In the genomic region with DNA sequence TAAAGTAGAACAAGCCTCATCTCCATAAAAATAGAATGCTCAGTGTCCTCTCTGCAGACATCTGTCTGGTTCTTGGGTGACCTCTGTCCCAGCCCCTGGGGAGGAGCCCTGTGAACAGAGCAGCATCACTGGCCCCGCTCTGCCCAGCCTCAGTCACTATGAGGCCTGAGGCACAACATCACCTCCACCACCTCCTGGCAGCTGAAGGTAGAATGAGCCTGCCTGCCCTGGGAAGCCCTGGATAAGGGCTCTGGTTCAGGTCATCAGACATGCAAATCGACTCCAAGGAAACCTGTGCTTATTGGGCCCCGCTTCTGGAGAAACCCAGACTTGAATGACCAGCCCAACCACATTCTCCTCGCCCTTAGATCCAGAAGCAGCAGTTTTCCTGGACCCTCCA, we compare ENCODE assay signal across 16 cellular contexts.
"Had no signal": no experiment of that assay in that cellular context is flagged by ENCODE, and none has a peak within 500 bp of the region (broad histone marks: within the 10 kb centered on the region; RNA-seq: fewer than 3 reads in every experiment).

No MANE protein-coding gene starts in this region.

- DNase-seq: activated CD4-positive, alpha-beta T cell treated with anti-CD3 and anti-CD28 coated beads, Interleukin-2, amount 50 U/mL, for 1 hour; activated CD4-positive, CD25-positive, alpha-beta regulatory T cell; activated naive CD4-positive, alpha-beta T cell treated with Interleukin-2 at 50 U/mL for 16 hours; aorta; cerebellar nuclear complex; dermis blood vessel endothelial cell; hippocampal formation; midbrain; naive B cell; stimulated activated CD4-positive, alpha-beta T cell treated with anti-CD3 and anti-CD28 coated beads, Interleukin-1b, Interleukin-23, amount 100 ng/mL, for 48 hours; stomach had no signal

- H3K9me3 Mint-ChIP-seq: activated T-helper 17 cell treated with anti-CD3 and anti-CD28 coated beads, Interleukin-2, amount 50 U/mL, for 72 hours; naive B cell; T-helper 2 cell treated with Interferon-gamma antibody and Interleukin-4, amounts not matched to agents 5 μg/mL and 100 μg/mL, for 36 hours had no signal

- H3K4me3 ChIP-seq: lung, stomach, thoracic aorta, vagina had no signal

- H3K4me1 ChIP-seq: stomach, vagina had no signal

- H3K9me3 ChIP-seq: stomach, thoracic aorta, vagina had no signal

- H3K4me1 Mint-ChIP-seq: activated T-helper 17 cell treated with anti-CD3 and anti-CD28 coated beads, Interleukin-2, amount 50 U/mL, for 72 hours had no signal

- H3K27ac Mint-ChIP-seq: activated T-helper 17 cell treated with anti-CD3 and anti-CD28 coated beads, Interleukin-2, amount 50 U/mL, for 72 hours; naive B cell; T-helper 2 cell treated with Interferon-gamma antibody and Interleukin-4, amounts not matched to agents 5 μg/mL and 100 μg/mL, for 36 hours had no signal

- H3K36me3 ChIP-seq: stomach, thoracic aorta, vagina had no signal

- H3K27me3 ChIP-seq: vagina had no signal

- ATAC-seq: activated T-helper 17 cell treated with anti-CD3 and anti-CD28 coated beads, Interleukin-2, amount 50 U/mL, for 72 hours had no signal

- H3K4me3 Mint-ChIP-seq: activated T-helper 17 cell treated with anti-CD3 and anti-CD28 coated beads, Interleukin-2, amount 50 U/mL, for 72 hours; naive B cell; T-helper 2 cell treated with Interferon-gamma antibody and Interleukin-4, amounts not matched to agents 5 μg/mL and 100 μg/mL, for 36 hours had no signal

- H3K27ac ChIP-seq: stomach, thoracic aorta, vagina had no signal
